32 cellular contexts compared by ENCODE assay signal in the genomic region with DNA sequence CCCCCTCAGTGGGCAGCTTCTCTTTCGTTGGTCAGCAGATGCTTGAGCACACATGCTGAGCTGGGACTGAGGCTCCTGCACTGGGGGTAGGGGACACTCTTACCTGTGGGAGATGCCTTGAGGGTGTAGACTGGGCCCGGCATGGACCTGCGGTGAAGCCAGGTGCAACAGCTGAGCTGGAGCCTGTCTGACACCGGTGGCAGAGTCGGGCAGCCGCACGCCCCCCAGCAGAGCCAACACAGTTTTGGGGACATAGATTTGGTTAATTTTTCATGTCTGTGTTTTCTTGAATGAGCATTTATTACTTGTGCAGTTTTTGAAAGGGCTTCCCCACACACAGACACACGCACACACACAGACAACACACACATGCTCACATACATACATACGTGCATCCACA. TPM values are rescaled to one million over a fixed set of nuclear protein-coding genes. Genes with fewer than 3 reads are reported as not detected.
"Had no signal": no experiment of that assay in that cellular context is flagged by ENCODE, and none has a peak within 500 bp of the region (broad histone marks: within the 10 kb centered on the region; RNA-seq: fewer than 3 reads in every experiment).

No MANE protein-coding gene starts in this region.

- H3K36me3 Mint-ChIP-seq: natural killer cell; stimulated activated effector memory CD8-positive, alpha-beta T cell treated with anti-CD3 and anti-CD28 coated beads, Interleukin-12 subunit alpha, Interleukin-12 subunit beta, amount 100 ng/mL, for 72 hours had no signal

- H3K27ac ChIP-seq: heart left ventricle, left ventricle myocardium inferior, sigmoid colon, vagina, VCaP had no signal

- H3K27me3 ChIP-seq: vagina had no signal

- H3K4me3 ChIP-seq: heart left ventricle, left ventricle myocardium inferior, lung, sigmoid colon, upper lobe of left lung, vagina had no signal

- H3K36me3 ChIP-seq: heart left ventricle, left ventricle myocardium inferior, sigmoid colon, upper lobe of left lung, vagina had no signal

- H3K4me1 Mint-ChIP-seq: activated CD4-positive, alpha-beta memory T cell treated with anti-CD3 and anti-CD28 coated beads, Interleukin-2, amount 10 ng/mL, durations not matched to agents 7 days and 5 days; activated CD4-positive, alpha-beta T cell treated with anti-CD3 and anti-CD28 coated beads, Interleukin-2, amount 10 ng/mL, durations not matched to agents 7 days and 5 days; natural killer cell; stimulated activated effector memory CD8-positive, alpha-beta T cell treated with anti-CD3 and anti-CD28 coated beads, Interleukin-12 subunit alpha, Interleukin-12 subunit beta, amount 100 ng/mL, for 72 hours had no signal

- ATAC-seq: heart left ventricle; natural killer cell; stimulated activated effector memory CD8-positive, alpha-beta T cell treated with anti-CD3 and anti-CD28 coated beads, Interleukin-12 subunit alpha, Interleukin-12 subunit beta, amount 100 ng/mL, for 72 hours had no signal

- H3K9me3 Mint-ChIP-seq: activated CD4-positive, alpha-beta memory T cell treated with anti-CD3 and anti-CD28 coated beads, Interleukin-2, amount 10 ng/mL, durations not matched to agents 7 days and 5 days; activated CD4-positive, alpha-beta T cell treated with anti-CD3 and anti-CD28 coated beads, Interleukin-2, amount 10 ng/mL, durations not matched to agents 7 days and 5 days; activated T-cell treated with anti-CD3 and anti-CD28 coated beads, Interleukin-2, amount 50 U/mL, for 24 hours; endodermal cell; natural killer cell; stimulated activated effector memory CD8-positive, alpha-beta T cell treated with anti-CD3 and anti-CD28 coated beads, Interleukin-12 subunit alpha, Interleukin-12 subunit beta, amount 100 ng/mL, for 72 hours; stimulated activated naive CD8-positive, alpha-beta T cell treated with anti-CD3 and anti-CD28 coated beads, Interleukin-15, Interleukin-2, amounts not matched to agents 100 ng/mL and 50 ng/mL, for 24 hours; T-helper 1 cell treated with Interleukin-12 subunit alpha and Interleukin-12 subunit beta and Interleukin-4 antibody, amounts not matched to agents 30 μg/mL and 1 μg/mL, for 36 hours had no signal

- DNase-seq: activated CD4-positive, alpha-beta memory T cell treated with anti-CD3 and anti-CD28 coated beads, Interleukin-2, amount 10 ng/mL, durations not matched to agents 7 days and 5 days; activated CD4-positive, alpha-beta T cell treated with anti-CD3 and anti-CD28 coated beads, Interleukin-2, amount 10 ng/mL, durations not matched to agents 7 days and 5 days; activated CD4-positive, CD25-positive, alpha-beta regulatory T cell treated with anti-CD3 and anti-CD28 coated beads, Interleukin-2, amount 50 U/mL, for 72 hours; activated CD8-positive, alpha-beta memory T cell treated with anti-CD3 and anti-CD28 coated beads, Interleukin-2, amount 50 U/mL, for 48 hours; activated gamma-delta T cell; activated naive CD4-positive, alpha-beta T cell treated with anti-CD3 and anti-CD28 coated beads, Interleukin-2, amount 50 U/mL, for 16 hours; activated T-cell treated with anti-CD3 and anti-CD28 coated beads, Interleukin-2, amount 50 U/mL, for 24 hours; amniotic stem cell; central memory CD4-positive, alpha-beta T cell; endodermal cell; foreskin fibroblast; heart left ventricle; left ventricle myocardium inferior; mesendoderm; natural killer cell; posterior cingulate gyrus; sigmoid colon; small intestine; stimulated activated CD4-positive, alpha-beta T cell treated with anti-CD3 and anti-CD28 coated beads, Interleukin-4, amount 100 ng/mL, for 24 hours; substantia nigra; T-helper 9 cell had no signal

- H3K4me3 Mint-ChIP-seq: activated CD4-positive, alpha-beta memory T cell treated with anti-CD3 and anti-CD28 coated beads, Interleukin-2, amount 10 ng/mL, durations not matched to agents 7 days and 5 days; activated CD4-positive, alpha-beta T cell treated with anti-CD3 and anti-CD28 coated beads, Interleukin-2, amount 10 ng/mL, durations not matched to agents 7 days and 5 days; activated T-cell treated with anti-CD3 and anti-CD28 coated beads, Interleukin-2, amount 50 U/mL, for 24 hours; endodermal cell; natural killer cell; stimulated activated effector memory CD8-positive, alpha-beta T cell treated with anti-CD3 and anti-CD28 coated beads, Interleukin-12 subunit alpha, Interleukin-12 subunit beta, amount 100 ng/mL, for 72 hours; stimulated activated naive CD8-positive, alpha-beta T cell treated with anti-CD3 and anti-CD28 coated beads, Interleukin-15, Interleukin-2, amounts not matched to agents 100 ng/mL and 50 ng/mL, for 24 hours; T-helper 1 cell treated with Interleukin-12 subunit alpha and Interleukin-12 subunit beta and Interleukin-4 antibody, amounts not matched to agents 30 μg/mL and 1 μg/mL, for 36 hours had no signal

- H3K27ac Mint-ChIP-seq: activated CD4-positive, alpha-beta memory T cell treated with anti-CD3 and anti-CD28 coated beads, Interleukin-2, amount 10 ng/mL, durations not matched to agents 7 days and 5 days; activated CD4-positive, alpha-beta T cell treated with anti-CD3 and anti-CD28 coated beads, Interleukin-2, amount 10 ng/mL, durations not matched to agents 7 days and 5 days; activated T-cell treated with anti-CD3 and anti-CD28 coated beads, Interleukin-2, amount 50 U/mL, for 24 hours; endodermal cell; natural killer cell; stimulated activated effector memory CD8-positive, alpha-beta T cell treated with anti-CD3 and anti-CD28 coated beads, Interleukin-12 subunit alpha, Interleukin-12 subunit beta, amount 100 ng/mL, for 72 hours; stimulated activated naive CD8-positive, alpha-beta T cell treated with anti-CD3 and anti-CD28 coated beads, Interleukin-15, Interleukin-2, amounts not matched to agents 100 ng/mL and 50 ng/mL, for 24 hours; T-helper 1 cell treated with Interleukin-12 subunit alpha and Interleukin-12 subunit beta and Interleukin-4 antibody, amounts not matched to agents 30 μg/mL and 1 μg/mL, for 36 hours had no signal

RNA-seq across cellular contexts. Expression of gene HES5, which starts 5.9 kb away (rescaled TPM):
- total RNA-seq: activated CD4-positive, alpha-beta memory T cell treated with anti-CD3 and anti-CD28 coated beads, Interleukin-2, amount 10 ng/mL, durations not matched to agents 7 days and 5 days; activated CD4-positive, alpha-beta T cell treated with anti-CD3 and anti-CD28 coated beads, Interleukin-2, amount 10 ng/mL, durations not matched to agents 7 days and 5 days; astrocyte; endodermal cell; mononuclear cell; natural killer cell; osteoblast; renal cortical epithelial cell; vagina had no signal
